ENCODE assay signal across 11 cellular contexts in genomic region chr9:2024888-2025781, GRCh38.
DNase-seq lines count a peak whose midpoint lies in the region; ATAC-seq and TF ChIP-seq lines count a peak whose summit lies in the region.
"Had no signal": no experiment of that assay in that cellular context is flagged by ENCODE, and none has a peak within 500 bp of the region (broad histone marks: within the 10 kb centered on the region; RNA-seq: fewer than 3 reads in every experiment).

No MANE protein-coding gene starts in this region.

- no peaks in the 10 kb centered on the region for H3K27me3 ChIP-seq in BLaER1 treated with 17β-estradiol and CSF1 and Interleukin-3, amounts not matched to agents 10 nM and 100 nM

- no peaks in the 10 kb centered on the region for H3K9me3 ChIP-seq in BLaER1 treated with 17β-estradiol and CSF1 and Interleukin-3, amounts not matched to agents 10 nM and 100 nM (replicated peaks in 1 of 11)

- peaks cover 54 to 77% (median 61%) of the 10 kb centered on the region in 10 experiments for H3K4me1 ChIP-seq in BLaER1 treated with 17β-estradiol and CSF1 and Interleukin-3, amounts not matched to agents 10 nM and 100 nM

- H3K4me1 Mint-ChIP-seq in nephron, result peaks cover 76% of the 10 kb centered on the region

- DNase-seq in NB4 (ENCODE audit: low read depth), result peak; percentile 96
- peak; percentile 32 for DNase-seq in choroid plexus epithelial cell (ENCODE audit: low read depth)
- no peak for DNase-seq in stimulated activated naive CD4-positive, alpha-beta T cell treated with Interleukin-2 at 50 U/mL for 16 hours (lab: John Stamatoyannopoulos, UW)
- no peak for DNase-seq in ecto neural progenitor cell (ENCODE audit: low spot score)
- DNase-seq in KG1 (lab: John Stamatoyannopoulos, UW), result no peak
- DNase-seq: NCI-H69 had no signal

- H3K4me2 ChIP-seq in BLaER1 treated with 17β-estradiol and CSF1 and Interleukin-3, amounts not matched to agents 10 nM and 100 nM, result peak overlapping the region; percentile 49 to 78 (median 57)

- no peak overlapping the region for H3K4me3 Mint-ChIP-seq in nephron
- H3K4me3 Mint-ChIP-seq: neural crest cell had no signal

- no peaks in the 10 kb centered on the region for H3K9me3 Mint-ChIP-seq in nephron

- no peak overlapping the region for H3K4me3 ChIP-seq in BLaER1 treated with 17β-estradiol and CSF1 and Interleukin-3, amounts not matched to agents 10 nM and 100 nM
- H3K4me3 ChIP-seq in NB4 (ENCODE audit: low read depth, low read length), result no peak overlapping the region
- H3K4me3 ChIP-seq in choroid plexus epithelial cell (ENCODE audit: low read depth, low read length), result no peak overlapping the region

- peaks cover 4% of the 10 kb centered on the region for H3K36me3 Mint-ChIP-seq in nephron (ENCODE audit: low read depth)

- no peaks in the 10 kb centered on the region for H3K27me3 Mint-ChIP-seq in nephron (ENCODE audit: low read depth)

- peak overlapping the region in 9 of 11 experiments; percentile 3 to 44 (median 30); a peak in 12 of 22 replicates for H3K27ac ChIP-seq in BLaER1 treated with 17β-estradiol and CSF1 and Interleukin-3, amounts not matched to agents 10 nM and 100 nM

- peak overlapping the region in 1 of 11 experiments; percentile 37; a peak in 3 of 22 replicates for H3K9ac ChIP-seq in BLaER1 treated with 17β-estradiol and CSF1 and Interleukin-3, amounts not matched to agents 10 nM and 100 nM

- TF ChIP-seq CTCF in NB4 (IDR thresholded peaks at IDR 0.05; ENCODE audit: low read depth, low read length) (no peak), choroid plexus epithelial cell (conservative IDR thresholded peaks at IDR 0.05; ENCODE audit: low read depth, low read length) (no peak), nephron (IDR thresholded peaks at IDR 0.05; ENCODE audit: unreplicated experiment in 3 of 3) (no peak)

- peak overlapping the region in 2 of 3 experiments; percentile 3 to 75 for H3K27ac Mint-ChIP-seq in nephron

- no peak for TF ChIP-seq POLR2A in NB4 (IDR thresholded peaks at IDR 0.05; ENCODE audit: extremely low read depth, insufficient read length)

- peaks cover 22 to 100% (median 98%) of the 10 kb centered on the region in 11 experiments; a peak in 20 of 22 replicates for H4K20me1 ChIP-seq in BLaER1 treated with 17β-estradiol and CSF1 and Interleukin-3, amounts not matched to agents 10 nM and 100 nM

- ATAC-seq in GM18873 (IDR thresholded peaks at IDR 0.05; ENCODE audit: low FRiP score, unreplicated experiment), result no peak
- ATAC-seq: esophagus mucosa had no signal

- peaks cover 13 to 30% (median 20%) of the 10 kb centered on the region in 11 experiments for H3K36me3 ChIP-seq in BLaER1 treated with 17β-estradiol and CSF1 and Interleukin-3, amounts not matched to agents 10 nM and 100 nM

Comparison
In these comparisons a context has a peak if more than half of its experiments do, and no peak if none do; other contexts are left out.
1. DNase-seq: peak in NB4 (single experiment) and choroid plexus epithelial cell (single experiment); none in stimulated activated naive CD4-positive, alpha-beta T cell treated with Interleukin-2 at 50 U/mL for 16 hours (single experiment), ecto neural progenitor cell (single experiment) and KG1 (single experiment).